27 cellular contexts compared by ENCODE assay signal in genomic region chr15:92157666-92158298, GRCh38.
DNase-seq lines count a peak whose midpoint lies in the region; ATAC-seq and TF ChIP-seq lines count a peak whose summit lies in the region.
"Had no signal": no experiment of that assay in that cellular context is flagged by ENCODE, and none has a peak within 500 bp of the region (broad histone marks: within the 10 kb centered on the region; RNA-seq: fewer than 3 reads in every experiment).

No MANE protein-coding gene starts in this region.

- peaks cover 0 to 7% of the 10 kb centered on the region in 2 donors for H3K36me3 Mint-ChIP-seq in activated naive CD4-positive, alpha-beta T cell treated with anti-CD3 and anti-CD28 coated beads, Interleukin-2, amount 50 U/mL, for 72 hours
- H3K36me3 Mint-ChIP-seq in activated naive CD4-positive, alpha-beta T cell treated with anti-CD3 and anti-CD28 coated beads, Interleukin-2, amount 10 ng/mL, durations not matched to agents 7 days and 5 days: peaks cover 33% of the 10 kb centered on the region

- no peaks in the 10 kb centered on the region for H3K9me3 Mint-ChIP-seq in activated naive CD4-positive, alpha-beta T cell treated with anti-CD3 and anti-CD28 coated beads, Interleukin-2, amount 50 U/mL, for 72 hours
- no peaks in the 10 kb centered on the region for H3K9me3 Mint-ChIP-seq in activated naive CD4-positive, alpha-beta T cell treated with anti-CD3 and anti-CD28 coated beads, Interleukin-2, amount 10 ng/mL, durations not matched to agents 7 days and 5 days
- H3K9me3 Mint-ChIP-seq: activated CD4-positive, alpha-beta T cell treated with anti-CD3 and anti-CD28 coated beads, Interleukin-2, amount 10 ng/mL, durations not matched to agents 7 days and 5 days; activated naive CD4-positive, alpha-beta T cell treated with anti-CD3 and anti-CD28 coated beads, Interleukin-2, amount 50 U/mL, for 24 hours; dendritic cell treated with granulocyte-macrophage colony-stimulating factor and Interleukin-4, amounts not matched to agents 40 ng/mL and 50 ng/mL, for 4 days; nephron had no signal

- H3K4me3 Mint-ChIP-seq in activated naive CD4-positive, alpha-beta T cell treated with anti-CD3 and anti-CD28 coated beads, Interleukin-2, amount 10 ng/mL, durations not matched to agents 7 days and 5 days: no peak overlapping the region
- H3K4me3 Mint-ChIP-seq: activated CD4-positive, alpha-beta T cell treated with anti-CD3 and anti-CD28 coated beads, Interleukin-2, amount 10 ng/mL, durations not matched to agents 7 days and 5 days; activated naive CD4-positive, alpha-beta T cell treated with anti-CD3 and anti-CD28 coated beads, Interleukin-2, amount 50 U/mL, for 24 hours; dendritic cell treated with granulocyte-macrophage colony-stimulating factor and Interleukin-4, amounts not matched to agents 40 ng/mL and 50 ng/mL, for 4 days; nephron had no signal

- H3K27me3 ChIP-seq in esophagus squamous epithelium (no peaks in the 10 kb centered on the region), smooth muscle cell (ENCODE audit: low read depth) (no peaks in the 10 kb centered on the region)
- H3K27me3 ChIP-seq: heart left ventricle, left lung, stomach, tibial artery had no signal

- intact Hi-C loops in esophagus squamous epithelium (cut with DNase I): no loop called here

- H3K4me3 ChIP-seq in esophagus squamous epithelium: no peak overlapping the region
- H3K4me3 ChIP-seq in smooth muscle cell: no peak overlapping the region
- H3K4me3 ChIP-seq: GM12878, heart left ventricle, left lung, stomach, tibial artery had no signal

- H3K79me2 ChIP-seq in smooth muscle cell (ENCODE audit: low read depth): no peaks in the 10 kb centered on the region
- H3K79me2 ChIP-seq: parathyroid adenoma had no signal

- no peak overlapping the region for H3K9ac ChIP-seq in smooth muscle cell (ENCODE audit: low read depth)
- H3K9ac ChIP-seq: parathyroid adenoma had no signal

- H3K4me2 ChIP-seq in smooth muscle cell: no peak overlapping the region

- peak overlapping the region; percentile 57 to 80 (median 70) for H3K27ac ChIP-seq in esophagus squamous epithelium
- H3K27ac ChIP-seq in smooth muscle cell (ENCODE audit: low read depth): peak overlapping the region; percentile 53
- H3K27ac ChIP-seq: heart left ventricle, left lung, parathyroid adenoma, tibial artery, WERI-Rb-1 had no signal

- H3K36me3 ChIP-seq in esophagus squamous epithelium: peaks cover 0 to 62% (median 4%) of the 10 kb centered on the region in 3 donors
- no peaks in the 10 kb centered on the region for H3K36me3 ChIP-seq in smooth muscle cell (ENCODE audit: low read depth)
- H3K36me3 ChIP-seq: WERI-Rb-1 had no signal

- H4K20me1 ChIP-seq in smooth muscle cell (ENCODE audit: low read depth): no peaks in the 10 kb centered on the region

- no peaks in the 10 kb centered on the region for H3K27me3 Mint-ChIP-seq in activated naive CD4-positive, alpha-beta T cell treated with anti-CD3 and anti-CD28 coated beads, Interleukin-2, amount 10 ng/mL, durations not matched to agents 7 days and 5 days
- H3K27me3 Mint-ChIP-seq: activated CD4-positive, alpha-beta T cell treated with anti-CD3 and anti-CD28 coated beads, Interleukin-2, amount 10 ng/mL, durations not matched to agents 7 days and 5 days; activated naive CD4-positive, alpha-beta T cell treated with anti-CD3 and anti-CD28 coated beads, Interleukin-2, amount 50 U/mL, for 24 hours; dendritic cell treated with granulocyte-macrophage colony-stimulating factor and Interleukin-4, amounts not matched to agents 40 ng/mL and 50 ng/mL, for 4 days had no signal

- 79 to 80% methylated on average over 10 of the region's 10 CpGs for WGBS in esophagus squamous epithelium, 2 donors
- WGBS in smooth muscle cell (ENCODE audit: low lambda C conversion rate): 58% methylated on average over 10 of the region's 10 CpGs

- peaks cover 0 to 17% (median 4%) of the 10 kb centered on the region in 3 donors for H3K4me1 ChIP-seq in esophagus squamous epithelium
- H3K4me1 ChIP-seq in smooth muscle cell (ENCODE audit: low read depth): peaks cover 17% of the 10 kb centered on the region
- H3K4me1 ChIP-seq: left lung, tibial artery had no signal

- no peak for TF ChIP-seq CTCF in esophagus squamous epithelium (IDR thresholded peaks at IDR 0.05)
- no peak for TF ChIP-seq CTCF in smooth muscle cell (IDR thresholded peaks at IDR 0.05; ENCODE audit: borderline replicate concordance, insufficient read depth, poor library complexity, severe bottlenecking)

- H3K9me3 ChIP-seq in esophagus squamous epithelium: no peaks in the 10 kb centered on the region
- H3K9me3 ChIP-seq in smooth muscle cell (replicated peaks; ENCODE audit: low read depth): no peaks in the 10 kb centered on the region
- H3K9me3 ChIP-seq: heart left ventricle, left lung, stomach, tibial artery had no signal

- peak overlapping the region; percentile 23 to 24 for H3K27ac Mint-ChIP-seq in activated naive CD4-positive, alpha-beta T cell treated with anti-CD3 and anti-CD28 coated beads, Interleukin-2, amount 50 U/mL, for 72 hours
- H3K27ac Mint-ChIP-seq in activated naive CD4-positive, alpha-beta T cell treated with anti-CD3 and anti-CD28 coated beads, Interleukin-2, amount 10 ng/mL, durations not matched to agents 7 days and 5 days: no peak overlapping the region
- H3K27ac Mint-ChIP-seq: activated CD4-positive, alpha-beta T cell treated with anti-CD3 and anti-CD28 coated beads, Interleukin-2, amount 10 ng/mL, durations not matched to agents 7 days and 5 days; activated naive CD4-positive, alpha-beta T cell treated with anti-CD3 and anti-CD28 coated beads, Interleukin-2, amount 50 U/mL, for 24 hours; dendritic cell treated with granulocyte-macrophage colony-stimulating factor and Interleukin-4, amounts not matched to agents 40 ng/mL and 50 ng/mL, for 4 days; nephron had no signal

- no peak for ATAC-seq in activated naive CD4-positive, alpha-beta T cell treated with anti-CD3 and anti-CD28 coated beads, Interleukin-2, amount 50 U/mL, for 72 hours
- ATAC-seq in HG03342 (IDR thresholded peaks at IDR 0.05; ENCODE audit: unreplicated experiment): no peak
- ATAC-seq: sciatic nerve had no signal

- no peak for TF ChIP-seq POLR2A in esophagus squamous epithelium (IDR thresholded peaks at IDR 0.05)

- CTCF ChIA-PET in activated naive CD4-positive, alpha-beta T cell treated with anti-CD3 and anti-CD28 coated beads, Interleukin-2, amount 10 ng/mL, durations not matched to agents 7 days and 5 days (lab: Charles Lee): no interaction called here

- peaks cover 16% of the 10 kb centered on the region for H3K4me1 Mint-ChIP-seq in activated naive CD4-positive, alpha-beta T cell treated with anti-CD3 and anti-CD28 coated beads, Interleukin-2, amount 10 ng/mL, durations not matched to agents 7 days and 5 days

- H2AFZ ChIP-seq in smooth muscle cell (ENCODE audit: low read depth): no peak overlapping the region
- H2AFZ ChIP-seq: parathyroid adenoma had no signal

- no peaks in the 10 kb centered on the region for H3F3A ChIP-seq in smooth muscle cell (ENCODE audit: low read depth)

- DNase-seq in activated naive CD4-positive, alpha-beta T cell treated with anti-CD3 and anti-CD28 coated beads, Interleukin-2, amount 50 U/mL, for 72 hours (ENCODE audit: low spot score in 2 of 2): no peak
- DNase-seq in activated naive CD4-positive, alpha-beta T cell treated with anti-CD3 and anti-CD28 coated beads, Interleukin-2, amount 10 ng/mL, durations not matched to agents 7 days and 5 days: no peak
- DNase-seq in SW480 (ENCODE audit: low spot score) (peak; percentile 50), esophagus squamous epithelium (lab: John Stamatoyannopoulos, UW) (no peak), smooth muscle cell (lab: John Stamatoyannopoulos, UW; ENCODE audit: unreplicated experiment) (no peak), pons (ENCODE audit: low spot score) (no peak), EL (no peak)
- DNase-seq: activated CD4-positive, alpha-beta T cell treated with anti-CD3 and anti-CD28 coated beads, Interleukin-2, amount 10 ng/mL, durations not matched to agents 7 days and 5 days; aorta; DND-41; heart left ventricle; Kasumi-1; left lung; NCI-H1930; NCI-H2227 treated with DMSO at 0.1 percent for 48 hours; RPMI8226; T-helper 9 cell; tibial artery; WERI-Rb-1 had no signal
